10 cellular contexts compared by ENCODE assay signal in the genomic region with DNA sequence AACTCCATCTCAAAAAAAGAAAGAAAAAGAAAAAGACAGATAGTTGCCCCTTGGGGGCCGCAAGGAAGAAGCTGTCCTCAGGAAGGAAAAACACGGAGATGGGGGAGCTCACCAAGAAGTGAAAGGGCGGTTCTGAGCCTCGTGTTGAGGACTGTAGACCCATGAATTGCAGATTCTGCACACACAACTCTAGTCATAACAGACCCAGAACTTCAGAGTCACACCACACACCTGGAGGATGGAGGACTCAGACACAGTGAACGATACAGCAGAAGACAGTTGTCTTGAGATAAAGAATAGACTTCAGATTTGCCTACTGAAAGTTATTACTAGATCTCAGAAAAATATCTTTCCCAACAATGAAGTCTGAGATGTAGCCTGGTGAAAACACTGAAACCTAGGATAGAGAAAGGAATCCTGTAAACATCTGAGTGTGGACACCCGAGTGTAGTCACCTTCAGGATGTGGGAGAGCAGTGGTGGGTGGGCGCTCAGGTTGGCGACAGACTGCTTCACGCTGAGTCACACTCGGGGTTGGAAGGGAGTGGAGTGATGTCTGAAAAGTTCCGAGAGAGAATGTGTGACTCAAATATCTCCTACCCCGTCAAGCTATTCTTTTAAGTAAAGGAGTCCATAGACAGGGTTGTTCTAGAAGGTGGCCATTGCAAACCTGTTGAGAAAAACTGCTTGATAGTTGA.
A peak's percentile ranks its signal among the peaks of the same experiment; 100 is the strongest.
DNase-seq lines count a peak whose midpoint lies in the region; ATAC-seq and TF ChIP-seq lines count a peak whose summit lies in the region.
"Had no signal": no experiment of that assay in that cellular context is flagged by ENCODE, and none has a peak within 500 bp of the region (broad histone marks: within the 10 kb centered on the region; RNA-seq: fewer than 3 reads in every experiment).

No MANE protein-coding gene starts in this region.

- no peaks in the 10 kb centered on the region for H3K9me3 ChIP-seq in T-helper 17 cell (ENCODE audit: control insufficient read depth, low read length, poor library complexity, severe bottlenecking)
- no peaks in the 10 kb centered on the region for H3K9me3 ChIP-seq in adipocyte (ENCODE audit: control insufficient read depth, low read length)
- no peaks in the 10 kb centered on the region for H3K9me3 ChIP-seq in right lobe of liver

- H3K27me3 ChIP-seq in adipocyte (replicated peaks; ENCODE audit: control insufficient read depth, insufficient read depth, low read length) (no peaks in the 10 kb centered on the region), right lobe of liver (no peaks in the 10 kb centered on the region)

- H3K4me1 ChIP-seq in adipocyte (ENCODE audit: control insufficient read depth, insufficient read depth, low read length) (peaks cover 2% of the 10 kb centered on the region), right lobe of liver (no peaks in the 10 kb centered on the region)

- H3K9ac ChIP-seq in adipocyte (ENCODE audit: low read length) = no peak overlapping the region

- no peak overlapping the region for H3K27ac Mint-ChIP-seq in T-helper 17 cell

- peaks cover 19% of the 10 kb centered on the region for H3K4me1 Mint-ChIP-seq in T-helper 17 cell

- peaks cover 2% of the 10 kb centered on the region for H3K36me3 Mint-ChIP-seq in T-helper 17 cell (ENCODE audit: low read depth)

- H3K36me3 ChIP-seq in adipocyte (ENCODE audit: control insufficient read depth, insufficient read depth, low read length, severe bottlenecking) = peaks cover 49% of the 10 kb centered on the region
- H3K36me3 ChIP-seq in right lobe of liver = peaks cover 0 to 24% (median 0%) of the 10 kb centered on the region in 4 donors

- no peak for TF ChIP-seq CTCF in omental fat pad (IDR thresholded peaks at IDR 0.05)
- no peak for TF ChIP-seq CTCF in right lobe of liver (IDR thresholded peaks at IDR 0.05)

- H3K27ac ChIP-seq in right lobe of liver = no peak overlapping the region

- TF ChIP-seq POLR2A in right lobe of liver (IDR thresholded peaks at IDR 0.05) = no peak

- peak; percentile 63 for DNase-seq in AG08395 (ENCODE audit: low spot score)
- DNase-seq in T-helper 17 cell = peak; percentile 42 to 74 (median 46)
- peak; percentile 46 for DNase-seq in adipocyte (ENCODE audit: low read depth)
- DNase-seq in omental fat pad (ENCODE audit: low spot score) = no peak
- DNase-seq in pons (ENCODE audit: low spot score) = no peak
- no peak for DNase-seq in medulla oblongata (ENCODE audit: extremely low spot score)
- no peak for DNase-seq in right lobe of liver
- DNase-seq: DMS 273 treated with DMSO at 0.1 percent for 48 hours had no signal

- WGBS in right lobe of liver (ENCODE audit: insufficient coverage, low coverage, low lambda C conversion rate, missing lambda C conversion rate) = 71% methylated on average over 7 of the region's 12 CpGs

- no peak overlapping the region for H3K4me3 Mint-ChIP-seq in T-helper 17 cell

- intact Hi-C loops in right lobe of liver (cut with DNase I) = no loop called here

- ATAC-seq in T-helper 17 cell = peak; percentile 47
- peak; percentile 31 for ATAC-seq in omental fat pad (ENCODE audit: low FRiP score)
- no peak for ATAC-seq in GM18909 (IDR thresholded peaks at IDR 0.05; ENCODE audit: poor library complexity, unreplicated experiment)
- no peak for ATAC-seq in right lobe of liver
- ATAC-seq: sciatic nerve had no signal

- H3K4me3 ChIP-seq in adipocyte (ENCODE audit: low read length) = no peak overlapping the region
- H3K4me3 ChIP-seq in right lobe of liver = no peak overlapping the region

- no peaks in the 10 kb centered on the region for H3K27me3 Mint-ChIP-seq in T-helper 17 cell

Comparison
In these comparisons a context has a peak if more than half of its experiments do, and no peak if none do; other contexts are left out.
1. DNase-seq: peak in AG08395 (single experiment), T-helper 17 cell (3 of 3) and adipocyte (single experiment); none in omental fat pad (single experiment), pons (single experiment), medulla oblongata (single experiment) and right lobe of liver (0 of 3).
2. ATAC-seq: peak in T-helper 17 cell (single experiment) and omental fat pad (single experiment); none in GM18909 (single experiment) and right lobe of liver (0 of 4).